In genomic region chr4:153234923-153235322, GRCh38 we compare ENCODE assay signal across 1 cellular context.
A peak's percentile ranks its signal among the peaks of the same experiment; 100 is the strongest.
TF ChIP-seq lines count a peak whose summit lies in the region.

No MANE protein-coding gene starts in this region.

TF ChIP-seq in HEK293, 187 proteins besides CTCF, POLR2A, EP300 and RAD21 (continued from another document and continues in another):
- TF ChIP-seq ZNF518A (tag by site-specific recombination; conservative IDR thresholded peaks at IDR 0.05; ENCODE audit: low read depth) (no peak), SP3 (tag by site-specific recombination; IDR thresholded peaks at IDR 0.05) (no peak), ZNF704 (tag by site-specific recombination; IDR thresholded peaks at IDR 0.05) (no peak), SP7 (tag by site-specific recombination; IDR thresholded peaks at IDR 0.05) (peak; percentile 69), ZBTB10 (tag by site-specific recombination; IDR thresholded peaks at IDR 0.05) (no peak), ZNF19 (tag by site-specific recombination; IDR thresholded peaks at IDR 0.05; ENCODE audit: low read depth) (no peak), ZNF350 (tag by site-specific recombination; IDR thresholded peaks at IDR 0.05) (no peak), ZNF280D (tag by site-specific recombination; IDR thresholded peaks at IDR 0.05) (no peak), ZSCAN16 (tag by site-specific recombination; IDR thresholded peaks at IDR 0.05) (no peak), AEBP2 (tag by site-specific recombination; IDR thresholded peaks at IDR 0.05; ENCODE audit: borderline replicate concordance) (no peak), ZNF23 (tag by site-specific recombination; IDR thresholded peaks at IDR 0.05; ENCODE audit: borderline replicate concordance) (no peak), ZNF529 (tag by site-specific recombination; IDR thresholded peaks at IDR 0.05; ENCODE audit: insufficient replicate concordance) (no peak), BCL6B (tag by site-specific recombination; IDR thresholded peaks at IDR 0.05) (no peak), BCL11B (tag by site-specific recombination; IDR thresholded peaks at IDR 0.05; ENCODE audit: low read depth) (no peak), SCRT2 (tag by site-specific recombination; IDR thresholded peaks at IDR 0.05) (no peak), ZNF843 (tag by site-specific recombination; IDR thresholded peaks at IDR 0.05) (no peak), ZBTB20 (tag by site-specific recombination; IDR thresholded peaks at IDR 0.05) (no peak), ZNF658 (tag by site-specific recombination; IDR thresholded peaks at IDR 0.05) (no peak), KLF16 (tag by site-specific recombination; IDR thresholded peaks at IDR 0.05) (no peak), ZEB2 (tag by site-specific recombination; IDR thresholded peaks at IDR 0.05) (peak; percentile 41; the same call in 1 of the 2 replicates), SETDB1 (IDR thresholded peaks at IDR 0.05; ENCODE audit: insufficient read length, low read length) (no peak), HOXC10 (CRISPR knock-in tag; IDR thresholded peaks at IDR 0.05) (no peak), KLF17 (tag by site-specific recombination; IDR thresholded peaks at IDR 0.05) (no peak), ZFHX2 (tag by site-specific recombination; conservative IDR thresholded peaks at IDR 0.05) (no peak), GLIS2 (tag by site-specific recombination; IDR thresholded peaks at IDR 0.05) (no peak), ZNF548 (tag by site-specific recombination; IDR thresholded peaks at IDR 0.05) (no peak), ZNF677 (tag by site-specific recombination; IDR thresholded peaks at IDR 0.05) (no peak), ZNF362 (tag by site-specific recombination; IDR thresholded peaks at IDR 0.05) (peak; percentile 68; the same call in 1 of the 2 replicates), ZNF513 (tag by site-specific recombination; IDR thresholded peaks at IDR 0.05) (no peak), ZNF501 (tag by site-specific recombination; IDR thresholded peaks at IDR 0.05) (no peak), ZNF324 (tag by site-specific recombination; IDR thresholded peaks at IDR 0.05) (no peak), ZSCAN5A (tag by site-specific recombination; IDR thresholded peaks at IDR 0.05) (no peak), YY1 (tag by site-specific recombination; IDR thresholded peaks at IDR 0.05) (no peak), GLI4 (tag by site-specific recombination; IDR thresholded peaks at IDR 0.05) (peak; percentile 68; the same call in 1 of the 2 replicates), ZNF175 (tag by site-specific recombination; IDR thresholded peaks at IDR 0.05) (no peak), FEZF1 (tag by site-specific recombination; IDR thresholded peaks at IDR 0.05) (no peak), ZNF629 (tag by site-specific recombination; IDR thresholded peaks at IDR 0.05) (peak; percentile 19; the same call in 1 of the 2 replicates)
